8 cellular contexts compared by ENCODE assay signal in genomic region chr6:108492131-108492766, GRCh38.
A peak's percentile ranks its signal among the peaks of the same experiment; 100 is the strongest.
DNase-seq lines count a peak whose midpoint lies in the region; ATAC-seq and TF ChIP-seq lines count a peak whose summit lies in the region.

No MANE protein-coding gene starts in this region.

- no peaks in the 10 kb centered on the region for H3K9me3 ChIP-seq in gastroesophageal sphincter
- no peaks in the 10 kb centered on the region for H3K9me3 ChIP-seq in smooth muscle cell (replicated peaks; ENCODE audit: low read depth)

- H3K4me1 ChIP-seq in gastroesophageal sphincter (no peaks in the 10 kb centered on the region), smooth muscle cell (ENCODE audit: low read depth) (no peaks in the 10 kb centered on the region)

- no peaks in the 10 kb centered on the region for H3K36me3 ChIP-seq in gastroesophageal sphincter
- no peaks in the 10 kb centered on the region for H3K36me3 ChIP-seq in smooth muscle cell (ENCODE audit: low read depth)

- no peak for ATAC-seq in gastroesophageal sphincter

- POLR2A ChIA-PET in activated CD4-positive, alpha-beta memory T cell treated with anti-CD3 and anti-CD28 coated beads for 36 hours (lab: Charles Lee) = no interaction called here

- H3K27me3 Mint-ChIP-seq in activated CD4-positive, alpha-beta memory T cell treated with anti-CD3 and anti-CD28 coated beads for 36 hours = no peaks in the 10 kb centered on the region

- peak; percentile 50 for DNase-seq in DMS53 (lab: John Stamatoyannopoulos, UW)
- no peak for DNase-seq in DMS53 treated with DMSO at 0.1 percent for 48 hours (lab: John Stamatoyannopoulos, UW; ENCODE audit: unreplicated experiment)
- DNase-seq in SW480 (ENCODE audit: low spot score) = peak; percentile 21
- no peak for DNase-seq in smooth muscle cell (lab: John Stamatoyannopoulos, UW; ENCODE audit: unreplicated experiment)
- DNase-seq in GOT3 (lab: John Stamatoyannopoulos, UW) = no peak
- no peak for DNase-seq in activated CD4-positive, alpha-beta memory T cell treated with anti-CD3 and anti-CD28 coated beads for 36 hours

- no peak overlapping the region for H3K4me3 Mint-ChIP-seq in activated CD4-positive, alpha-beta memory T cell treated with anti-CD3 and anti-CD28 coated beads for 36 hours

- no peaks in the 10 kb centered on the region for H3F3A ChIP-seq in smooth muscle cell (ENCODE audit: low read depth)

- H3K4me1 Mint-ChIP-seq in activated CD4-positive, alpha-beta memory T cell treated with anti-CD3 and anti-CD28 coated beads for 36 hours (ENCODE audit: low read depth) = no peaks in the 10 kb centered on the region

- H3K27ac ChIP-seq in gastroesophageal sphincter = no peak overlapping the region
- H3K27ac ChIP-seq in smooth muscle cell (ENCODE audit: low read depth) = no peak overlapping the region

- H3K27ac Mint-ChIP-seq in activated CD4-positive, alpha-beta memory T cell treated with anti-CD3 and anti-CD28 coated beads for 36 hours = no peak overlapping the region

- H3K4me3 ChIP-seq in gastroesophageal sphincter (no peak overlapping the region), smooth muscle cell (no peak overlapping the region)

- H3K36me3 Mint-ChIP-seq in activated CD4-positive, alpha-beta memory T cell treated with anti-CD3 and anti-CD28 coated beads for 36 hours = no peaks in the 10 kb centered on the region

- H3K79me2 ChIP-seq in smooth muscle cell (ENCODE audit: low read depth) = no peaks in the 10 kb centered on the region

- TF ChIP-seq POLR2A in gastroesophageal sphincter (IDR thresholded peaks at IDR 0.05) = no peak

- intact Hi-C loops in activated CD4-positive, alpha-beta memory T cell treated with anti-CD3 and anti-CD28 coated beads for 36 hours (cut with micrococcal nuclease) = loop anchor here (1.0 to 10.0 kb wide), 3 partner anchors 237 to 379 kb away; partner anchors contain the start of gene NR2E1

- TF ChIP-seq CTCF in LNCAP (IDR thresholded peaks at IDR 0.05) = peak; percentile 68
- TF ChIP-seq CTCF in gastroesophageal sphincter (IDR thresholded peaks at IDR 0.05) = peak in 3 of 4 experiments; percentile 12 to 55 (median 29)
- peak; percentile 57 for TF ChIP-seq CTCF in smooth muscle cell (IDR thresholded peaks at IDR 0.05; ENCODE audit: borderline replicate concordance, insufficient read depth, poor library complexity, severe bottlenecking)

- CTCF ChIA-PET in activated CD4-positive, alpha-beta memory T cell treated with anti-CD3 and anti-CD28 coated beads for 36 hours (lab: Charles Lee) = interaction anchor here (0.6 to 4.3 kb wide), 48 partner anchors 8 to 816 kb away, joined by 3 to 33 read pairs (median 4); partner anchors contain the start of gene SNX3

- no peak overlapping the region for H2AFZ ChIP-seq in smooth muscle cell (ENCODE audit: low read depth)

- H3K27me3 ChIP-seq in gastroesophageal sphincter (no peaks in the 10 kb centered on the region), smooth muscle cell (ENCODE audit: low read depth) (no peaks in the 10 kb centered on the region)

- no peaks in the 10 kb centered on the region for H4K20me1 ChIP-seq in smooth muscle cell (ENCODE audit: low read depth)

- H3K4me2 ChIP-seq in smooth muscle cell = no peak overlapping the region

- no peaks in the 10 kb centered on the region for H3K9me3 Mint-ChIP-seq in activated CD4-positive, alpha-beta memory T cell treated with anti-CD3 and anti-CD28 coated beads for 36 hours

- TF ChIP-seq EP300 in gastroesophageal sphincter (IDR thresholded peaks at IDR 0.05) = no peak

- no peak overlapping the region for H3K9ac ChIP-seq in smooth muscle cell (ENCODE audit: low read depth)

Comparison
In these comparisons a context has a peak if more than half of its experiments do, and no peak if none do; other contexts are left out.
1. DNase-seq: peak in DMS53 (single experiment) and SW480 (single experiment); none in DMS53 treated with DMSO at 0.1 percent for 48 hours (single experiment), smooth muscle cell (single experiment), GOT3 (single experiment) and activated CD4-positive, alpha-beta memory T cell treated with anti-CD3 and anti-CD28 coated beads for 36 hours (single experiment).
2. Peak in every context shown above with its lines, with median percentiles within 50 percentile points of each other: CTCF ChIP-seq.